8 cellular contexts compared by ENCODE assay signal in the genomic region with DNA sequence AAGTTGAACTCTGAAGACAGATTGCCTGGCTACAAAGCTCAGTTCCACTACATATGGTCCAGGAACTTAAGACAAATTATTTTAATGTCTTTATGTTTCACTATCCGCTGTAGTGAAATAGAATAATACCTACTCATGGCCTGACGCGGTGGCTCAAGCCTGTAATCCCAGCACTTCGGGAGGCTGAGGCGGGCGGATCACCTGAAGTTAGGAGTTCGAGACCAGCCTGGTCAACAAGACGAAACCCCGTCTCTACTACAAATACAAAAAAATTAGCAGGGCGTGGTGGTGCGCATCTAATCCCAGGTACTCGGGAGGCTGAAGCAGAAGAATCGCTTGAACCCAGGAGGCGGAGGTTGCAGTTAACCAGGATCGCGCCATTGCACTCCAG. TPM values are rescaled to one million over a fixed set of nuclear protein-coding genes. Genes with fewer than 3 reads are reported as not detected.
DNase-seq lines count a peak whose midpoint lies in the region; ATAC-seq and TF ChIP-seq lines count a peak whose summit lies in the region.
"Not testable (repeated sequence)": the region's sequence is repeated elsewhere in the genome, so short reads cannot be mapped to it uniquely, and the experiment has no call there.
"Had no signal": no experiment of that assay in that cellular context is flagged by ENCODE, and none has a peak within 500 bp of the region (broad histone marks: within the 10 kb centered on the region; RNA-seq: fewer than 3 reads in every experiment).

No MANE protein-coding gene starts in this region.

- BruUV-seq in MCF 10A (replicated peaks; lab: Mats Ljungman, UMichigan) = TSS peak; percentile 96

- not testable (repeated sequence) for H3K27me3 ChIP-seq in GM23338 (ENCODE audit: insufficient read depth); left ventricle myocardium inferior (ENCODE audit: low read depth); transverse colon

- H3K36me3 Mint-ChIP-seq in GM23338 (ENCODE audit: low read depth) (peaks cover 25% of the 10 kb centered on the region), MCF 10A (ENCODE audit: insufficient read depth, unreplicated experiment) (peaks cover 33% of the 10 kb centered on the region)
- H3K36me3 Mint-ChIP-seq in T-helper 17 cell (ENCODE audit: low read depth); neural crest cell (ENCODE audit: low read depth): not testable (repeated sequence)

- TF ChIP-seq CTCF in GM23338 (conservative IDR thresholded peaks at IDR 0.05; ENCODE audit: low read depth in 2 of 2); MCF 10A (IDR thresholded peaks at IDR 0.05; ENCODE audit: unreplicated experiment); left ventricle myocardium inferior (IDR thresholded peaks at IDR 0.05; ENCODE audit: borderline replicate concordance); neural crest cell (conservative IDR thresholded peaks at IDR 0.05); transverse colon (IDR thresholded peaks at IDR 0.05): not testable (repeated sequence)

- TF ChIP-seq EP300 in transverse colon (IDR thresholded peaks at IDR 0.05; ENCODE audit: low read depth) = not testable (repeated sequence)

- POLR2A ChIA-PET in MCF 10A (lab: Yijun Ruan, JAX) = interaction anchor here (0.7 to 3.2 kb wide), 25 partner anchors 8 to 567 kb away, joined by 3 to 50 read pairs (median 6); partner anchors contain the start of genes ATP5MC1, GIP and UBE2Z

- H3F3A ChIP-seq in GM23338 (replicated peaks; ENCODE audit: low read depth) = peaks cover 14% of the 10 kb centered on the region

- not testable (repeated sequence) for TF ChIP-seq POLR2A in transverse colon (IDR thresholded peaks at IDR 0.05)

- not testable (repeated sequence) for H3K9me3 ChIP-seq in T-helper 17 cell (ENCODE audit: control insufficient read depth, low read length, poor library complexity, severe bottlenecking); left ventricle myocardium inferior (replicated peaks); transverse colon

- H3K4me3 Mint-ChIP-seq in GM23338 = peak overlapping the region; percentile 95
- peak overlapping the region; percentile 96 for H3K4me3 Mint-ChIP-seq in T-helper 17 cell
- peak overlapping the region; percentile 89 for H3K4me3 Mint-ChIP-seq in MCF 10A (ENCODE audit: unreplicated experiment)
- peak overlapping the region; percentile 98 for H3K4me3 Mint-ChIP-seq in neural crest cell

- H4K20me1 ChIP-seq in GM23338 (replicated peaks; ENCODE audit: insufficient read depth) = not testable (repeated sequence)

- H3K27ac ChIP-seq in GM23338 (ENCODE audit: low read depth) (peak overlapping the region; percentile 100), left ventricle myocardium inferior (replicated peaks) (peak overlapping the region; percentile 90), transverse colon (peak overlapping the region; percentile 87 to 91 (median 88))

- DNase-seq in GM23338 (ENCODE audit: low spot score); T-helper 17 cell; MCF 10A (ENCODE audit: unreplicated experiment); left ventricle myocardium inferior; neural crest cell (ENCODE audit: low read depth, low spot score); transverse colon: not testable (repeated sequence)

- H3K4me2 ChIP-seq in GM23338 = peak overlapping the region; percentile 90

- H3K4me1 ChIP-seq in GM23338 (ENCODE audit: insufficient read depth) = peaks cover 13% of the 10 kb centered on the region
- peaks cover 33% of the 10 kb centered on the region for H3K4me1 ChIP-seq in left ventricle myocardium inferior
- peaks cover 11 to 26% (median 23%) of the 10 kb centered on the region in 4 donors for H3K4me1 ChIP-seq in transverse colon

- peaks cover 23% of the 10 kb centered on the region for H3K27me3 Mint-ChIP-seq in GM23338 (ENCODE audit: insufficient read depth, low read depth, poor library complexity)
- not testable (repeated sequence) for H3K27me3 Mint-ChIP-seq in T-helper 17 cell; MCF 10A (ENCODE audit: insufficient read depth, unreplicated experiment); neural crest cell (ENCODE audit: low read depth)

- in situ Hi-C loops in transverse colon (cut with MboI; ENCODE audit: low pct_ligation_motif_present in 1 of 4, low pct_unique_long_range_greater_than_20kb in 1 of 4, low sequenced_read_pairs in 3 of 4) = not testable (repeated sequence)

- H3K79me2 ChIP-seq in GM23338 (replicated peaks; ENCODE audit: insufficient read depth) = peaks cover 25% of the 10 kb centered on the region

- not testable (repeated sequence) for H3K9me3 Mint-ChIP-seq in GM23338; MCF 10A (ENCODE audit: unreplicated experiment); neural crest cell

- H3K4me3 ChIP-seq in GM23338 (peak overlapping the region; percentile 79), left ventricle myocardium inferior (peak overlapping the region; percentile 84), transverse colon (peak overlapping the region in 3 of 4 donors; percentile 65 to 93 (median 79))

- H3K36me3 ChIP-seq in GM23338 (ENCODE audit: insufficient read depth); transverse colon: not testable (repeated sequence)
- peaks cover 21% of the 10 kb centered on the region for H3K36me3 ChIP-seq in left ventricle myocardium inferior

- ATAC-seq in GM23338, T-helper 17 cell: not testable (repeated sequence)

- peak overlapping the region; percentile 94 for H2AFZ ChIP-seq in GM23338

- CTCF ChIA-PET in MCF 10A (lab: Yijun Ruan, JAX) = interaction anchor here (0.7 kb wide), 1 partner anchor 312 kb away, joined by 3 read pairs; no protein-coding TSS in a partner anchor

- peak overlapping the region; percentile 98 for H3K27ac Mint-ChIP-seq in GM23338
- H3K27ac Mint-ChIP-seq in T-helper 17 cell = peak overlapping the region; percentile 99
- H3K27ac Mint-ChIP-seq in MCF 10A (ENCODE audit: low read depth, unreplicated experiment) = peak overlapping the region; percentile 83
- peak overlapping the region; percentile 87 for H3K27ac Mint-ChIP-seq in neural crest cell (ENCODE audit: unreplicated experiment)

- not testable (repeated sequence) for H3K9me2 ChIP-seq in GM23338 (ENCODE audit: insufficient read depth)

- intact Hi-C loops in MCF 10A (cut with micrococcal nuclease) = loop anchor here (2.0 kb wide), 1 partner anchor 28 kb away; no protein-coding TSS in a partner anchor
- intact Hi-C loops in left ventricle myocardium inferior (cut with micrococcal nuclease); transverse colon (cut with DNase I; ENCODE audit: low total_unique reads): not testable (repeated sequence)

- 89 to 96% methylated on average over 13 to 16 of the region's 16 CpGs for WGBS in transverse colon (ENCODE audit: low coverage in 1 of 2), 2 donors

- H3K4me1 Mint-ChIP-seq in GM23338; MCF 10A (ENCODE audit: insufficient read depth, unreplicated experiment): not testable (repeated sequence)
- H3K4me1 Mint-ChIP-seq in T-helper 17 cell = peaks cover 11% of the 10 kb centered on the region
- H3K4me1 Mint-ChIP-seq in neural crest cell = peaks cover 23% of the 10 kb centered on the region

RNA-seq across cellular contexts. Expression of gene SNF8, which starts 0.6 kb away (rescaled TPM):
- total RNA-seq in GM23338 (2014; rRNA removed; shearing (Covaris generic)) = 88.5 and 114 TPM in 2 replicates
- polyA plus RNA-seq in GM23338 (2016; fragmentation: Nextera tagmentation; extraction: Ambion mirVana) = 103 and 113 TPM in 2 replicates
- total RNA-seq in T-helper 17 cell = 10 to 100 TPM; 53.8 to 70.6 TPM
- 156 and 184 TPM in 2 replicates for total RNA-seq in MCF 10A (2022)
- 111 TPM for total RNA-seq in left ventricle myocardium inferior
- total RNA-seq in neural crest cell = 146 and 153 TPM in 2 replicates
- total RNA-seq in transverse colon = 10 to 100 TPM; 44.1 to 67.7 (median 62.0) TPM

RNA-seq across cellular contexts. Expression of gene GIP, which starts 23.1 kb away (rescaled TPM):
- total RNA-seq in GM23338 (2014; rRNA removed; shearing (Covaris generic)) = not detected in 2 replicates
- 0.43 and 1.3 TPM in 2 replicates for polyA plus RNA-seq in GM23338 (2016; fragmentation: Nextera tagmentation; extraction: Ambion mirVana)
- total RNA-seq in T-helper 17 cell (not detected), MCF 10A (2022) (not detected in 2 replicates), left ventricle myocardium inferior (not detected), neural crest cell (not detected in 2 replicates), transverse colon (not detected)
- total RNA-seq: myocyte had no signal
- polyA plus RNA-seq: esophagus had no signal

RNA-seq across cellular contexts. Expression of gene UBE2Z, which starts 37.0 kb away (rescaled TPM):
- 74.1 and 78.5 TPM in 2 replicates for total RNA-seq in GM23338 (2014; rRNA removed; shearing (Covaris generic))
- polyA plus RNA-seq in GM23338 (2016; fragmentation: Nextera tagmentation; extraction: Ambion mirVana) = 30.1 and 34.1 TPM in 2 replicates
- total RNA-seq in T-helper 17 cell (10 to 100 TPM; 78.9 to 84.5 TPM), MCF 10A (2022) (106 and 115 TPM in 2 replicates), left ventricle myocardium inferior (39.4 TPM), neural crest cell (55.8 and 56.8 TPM in 2 replicates), transverse colon (10 to 100 TPM; 33.2 to 70.8 (median 47.6) TPM)

RNA-seq across cellular contexts. Expression of gene IGF2BP1, which starts 51.9 kb away (rescaled TPM):
- total RNA-seq in GM23338 (2014; rRNA removed; shearing (Covaris generic)) = 231 and 249 TPM in 2 replicates
- 66.1 and 68.6 TPM in 2 replicates for polyA plus RNA-seq in GM23338 (2016; fragmentation: Nextera tagmentation; extraction: Ambion mirVana)
- total RNA-seq in T-helper 17 cell (not detected), MCF 10A (2022) (0.02 and 0.27 TPM in 2 replicates), left ventricle myocardium inferior (not detected), neural crest cell (536 and 543 TPM in 2 replicates), transverse colon (under 1 TPM in 1 of 4 donors, not detected in 3; under 0.01 TPM)

RNA-seq across cellular contexts. Expression of gene ATP5MC1, which starts 52.7 kb away (rescaled TPM):
- 123 and 157 TPM in 2 replicates for total RNA-seq in GM23338 (2014; rRNA removed; shearing (Covaris generic))
- 450 and 456 TPM in 2 replicates for polyA plus RNA-seq in GM23338 (2016; fragmentation: Nextera tagmentation; extraction: Ambion mirVana)
- total RNA-seq in T-helper 17 cell (10 to 100 TPM; 17.3 to 25.7 TPM), MCF 10A (2022) (149 and 150 TPM in 2 replicates), left ventricle myocardium inferior (466 TPM), neural crest cell (84.7 and 87.5 TPM in 2 replicates), transverse colon (100 to 1,000 TPM in 3 of 4 donors, 10 to 100 TPM in 1; 94.7 to 214 (median 153) TPM)
